ENCODE assay signal across 8 cellular contexts in the genomic region with DNA sequence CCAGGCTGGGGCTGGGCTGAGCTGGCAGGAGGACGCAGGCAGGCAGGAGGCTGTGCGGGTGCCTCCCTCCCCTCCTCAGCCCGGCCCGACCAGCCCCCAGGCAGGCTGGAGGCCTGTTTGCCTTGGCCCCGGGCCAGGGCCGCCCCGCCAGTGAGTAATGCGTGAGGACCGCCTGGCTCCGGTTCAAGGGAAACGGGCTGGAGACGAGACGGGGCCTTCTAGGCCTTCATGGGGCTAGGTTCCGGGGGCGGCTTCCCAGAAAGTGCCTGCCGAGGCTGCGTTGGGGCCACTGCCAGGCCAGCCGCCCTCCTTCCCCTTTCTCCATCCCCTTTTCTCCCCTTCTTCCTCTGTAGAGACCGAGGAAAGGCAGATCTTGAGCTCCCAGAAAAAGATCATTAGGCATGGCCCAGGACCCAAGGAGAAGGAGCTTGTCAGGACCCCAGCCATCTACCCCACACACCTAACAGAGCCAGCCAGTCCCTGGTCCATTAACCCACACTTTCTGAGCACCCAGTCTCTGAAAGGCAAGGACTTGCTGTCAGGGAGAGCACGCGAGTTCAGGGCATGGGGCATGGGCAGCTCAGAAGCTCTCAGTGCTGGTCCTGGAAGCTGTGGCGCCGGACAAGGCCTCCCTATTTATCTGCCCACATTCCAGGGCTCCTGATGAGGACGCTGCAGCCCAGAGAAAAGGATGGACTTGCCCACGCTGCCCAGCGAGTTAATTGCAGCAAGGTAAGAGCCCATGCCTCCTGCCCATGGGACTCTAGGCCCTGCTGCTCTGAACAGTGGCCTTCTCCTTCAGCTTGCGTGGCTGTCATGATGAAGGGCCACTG. TPM values are rescaled to one million over a fixed set of nuclear protein-coding genes. Genes with fewer than 3 reads are reported as not detected.
A peak's percentile ranks its signal among the peaks of the same experiment; 100 is the strongest.
DNase-seq lines count a peak whose midpoint lies in the region; ATAC-seq and TF ChIP-seq lines count a peak whose summit lies in the region.

No MANE protein-coding gene starts in this region.

- H4K20me1 ChIP-seq in GM23248 (ENCODE audit: insufficient read depth) = no peaks in the 10 kb centered on the region

- no peaks in the 10 kb centered on the region for H3K9me2 ChIP-seq in GM23248 (ENCODE audit: insufficient read depth)

- peaks cover 46% of the 10 kb centered on the region for H3F3A ChIP-seq in GM23248 (ENCODE audit: insufficient read depth)

- H3K4me2 ChIP-seq in GM23248 (ENCODE audit: unreplicated experiment) = peak overlapping the region; percentile 43

- ATAC-seq in GM21390 (IDR thresholded peaks at IDR 0.05; ENCODE audit: unreplicated experiment) (no peak), GM21447 (IDR thresholded peaks at IDR 0.05; ENCODE audit: unreplicated experiment) (no peak), HG03025 (IDR thresholded peaks at IDR 0.05; ENCODE audit: low FRiP score, unreplicated experiment) (no peak)

- DNase-seq in GM23248 (peak; percentile 94), NCI-H446 treated with DMSO at 0.1 percent for 48 hours (lab: John Stamatoyannopoulos, UW) (peak; percentile 72), dorsolateral prefrontal cortex (peak in 6 of 10 donors; percentile 49 to 68 (median 62)), mucosa of gallbladder (ENCODE audit: low spot score) (peak; percentile 85), germinal center (ENCODE audit: low spot score) (no peak)

- peaks cover 31% of the 10 kb centered on the region for H3K4me1 ChIP-seq in GM23248 (ENCODE audit: insufficient read depth)

- no peaks in the 10 kb centered on the region for H3K79me2 ChIP-seq in GM23248 (ENCODE audit: insufficient read depth)

- H3K27ac ChIP-seq in GM23248 (peak overlapping the region; percentile 80), dorsolateral prefrontal cortex (peak overlapping the region in 48 of 59 donors; percentile 3 to 84 (median 60))

- intact Hi-C loops in dorsolateral prefrontal cortex (cut with DNase I) = loop anchor here in 1 of 2 donors (5.0 kb wide), 1 partner anchor 35 kb away; no protein-coding TSS in a partner anchor

- H3K4me3 ChIP-seq in GM23248 (peak overlapping the region; percentile 20; the same call in 1 of the 2 replicates), dorsolateral prefrontal cortex (peak overlapping the region in 4 of 59 donors; percentile 2 to 18 (median 10))

- WGBS in GM23248 (ENCODE audit: low coverage in 1 of 2, low lambda C conversion rate in 2 of 2, missing lambda C conversion rate in 2 of 2), 2 experiments = 28 to 30% methylated on average over 27 of the region's 27 CpGs

- H3K27me3 ChIP-seq in GM23248 (replicated peaks; ENCODE audit: insufficient read depth) (no peaks in the 10 kb centered on the region), dorsolateral prefrontal cortex (no peaks in the 10 kb centered on the region)

- in situ Hi-C loops in GM23248 (cut with MboI) = no loop called here

- H3K9ac ChIP-seq in GM23248 = peak overlapping the region; percentile 81

- H3K36me3 ChIP-seq in GM23248 (ENCODE audit: low read depth) = no peaks in the 10 kb centered on the region

- H3K9me3 ChIP-seq in GM23248 (ENCODE audit: low read depth) = no peaks in the 10 kb centered on the region

- H2AFZ ChIP-seq in GM23248 = peak overlapping the region; percentile 80

- no peak for TF ChIP-seq CTCF in dorsolateral prefrontal cortex (IDR thresholded peaks at IDR 0.05 in 54 of 56, conservative IDR thresholded peaks at IDR 0.05 in 2 of 56; ENCODE audit: low read depth in 1 of 56, partially characterized antibody in 56 of 56)

RNA-seq across cellular contexts. Expression of a gene that starts 48.5 kb away (rescaled TPM):
- 43.6 and 51.7 TPM in 2 replicates for total RNA-seq in GM23248 (2014; rRNA removed; shearing (Covaris generic))
- 6.8 and 8.4 TPM in 2 replicates for polyA plus RNA-seq in GM23248 (2016; fragmentation: Nextera tagmentation; extraction: Ambion mirVana)
- 10 to 100 TPM; 14.2 to 34.2 (median 23.6) TPM for total RNA-seq in dorsolateral prefrontal cortex
- total RNA-seq in mucosa of gallbladder = 20.0 TPM
